ENCODE assay signal across 9 cellular contexts in the genomic region with DNA sequence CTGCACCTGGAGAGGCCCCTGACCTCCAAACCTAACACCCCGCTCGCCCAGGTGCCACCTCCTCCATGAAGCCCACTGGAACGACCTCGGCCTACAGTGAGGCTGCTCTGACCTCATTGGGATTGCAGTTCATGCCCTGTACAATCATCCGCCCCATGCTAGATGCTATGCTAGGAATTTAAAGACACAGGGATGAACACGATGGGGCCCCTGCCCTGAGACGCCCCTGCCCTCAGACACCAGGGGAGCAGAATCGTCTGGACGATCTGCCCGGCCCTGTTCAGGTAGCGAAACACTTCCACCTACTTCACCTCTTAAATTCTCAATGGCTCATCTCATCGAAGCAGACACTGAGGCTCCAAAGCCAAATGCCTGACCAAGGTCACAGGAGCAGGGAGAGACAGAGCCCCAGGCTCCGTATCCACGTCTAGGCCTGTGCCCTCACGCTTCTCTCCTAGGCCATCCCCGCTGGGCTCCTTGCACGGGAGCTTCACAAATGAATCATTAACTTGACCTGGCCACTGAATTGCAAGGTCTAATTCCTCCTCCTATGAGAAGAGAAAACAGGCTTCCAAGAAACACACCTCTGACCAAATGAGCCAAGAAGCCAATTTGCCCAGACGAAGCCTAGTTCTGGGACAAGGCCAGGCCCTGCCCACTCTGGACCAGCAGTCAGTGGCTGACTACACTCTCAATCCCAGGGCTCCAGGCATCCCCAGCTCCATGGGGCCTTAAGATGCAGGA. TPM values are rescaled to one million over a fixed set of nuclear protein-coding genes. Genes with fewer than 3 reads are reported as not detected.
DNase-seq lines count a peak whose midpoint lies in the region; ATAC-seq and TF ChIP-seq lines count a peak whose summit lies in the region.
"Had no signal": no experiment of that assay in that cellular context is flagged by ENCODE, and none has a peak within 500 bp of the region (broad histone marks: within the 10 kb centered on the region; RNA-seq: fewer than 3 reads in every experiment).

No MANE protein-coding gene starts in this region.

- POLR2A ChIA-PET in activated CD4-positive, alpha-beta T cell treated with anti-CD3 and anti-CD28 coated beads, Interleukin-2, amount 10 ng/mL, durations not matched to agents 7 days and 5 days (lab: Charles Lee) = no interaction called here

- H3K36me3 Mint-ChIP-seq in activated CD4-positive, alpha-beta T cell treated with anti-CD3 and anti-CD28 coated beads, Interleukin-2, amount 10 ng/mL, durations not matched to agents 7 days and 5 days (ENCODE audit: low read depth) = no peaks in the 10 kb centered on the region

- peak overlapping the region; percentile 20 to 96 for H2BK12ac ChIP-seq in mesenchymal stem cell (ENCODE audit: low read length in 2 of 2)

- no peak overlapping the region for H3K4me2 ChIP-seq in mesenchymal stem cell (ENCODE audit: low read length, poor library complexity, severe bottlenecking)

- no peak overlapping the region for H3K27ac Mint-ChIP-seq in activated CD4-positive, alpha-beta T cell treated with anti-CD3 and anti-CD28 coated beads, Interleukin-2, amount 10 ng/mL, durations not matched to agents 7 days and 5 days

- no peak overlapping the region for H2AFZ ChIP-seq in mesenchymal stem cell (ENCODE audit: low read depth, low read length)

- in situ Hi-C loops in brain microvascular endothelial cell (cut with HindIII; ENCODE audit: low pct_ligation_motif_present, low sequenced_read_pairs) = no loop called here

- H3K27me3 ChIP-seq in brain microvascular endothelial cell (replicated peaks) = no peaks in the 10 kb centered on the region
- H3K27me3 ChIP-seq in mesenchymal stem cell (ENCODE audit: control insufficient read depth in 1 of 2, insufficient read depth in 1 of 2, low read length in 2 of 2) = no peaks in the 10 kb centered on the region
- H3K27me3 ChIP-seq: gastrocnemius medialis had no signal

- ATAC-seq in GM18873 (IDR thresholded peaks at IDR 0.05; ENCODE audit: low FRiP score, unreplicated experiment) = no peak
- no peak for ATAC-seq in HG02870 (IDR thresholded peaks at IDR 0.05; ENCODE audit: unreplicated experiment)
- no peak for ATAC-seq in GM18502 (IDR thresholded peaks at IDR 0.05; ENCODE audit: poor library complexity, unreplicated experiment)

- no peak for TF ChIP-seq CTCF in brain microvascular endothelial cell (IDR thresholded peaks at IDR 0.05; ENCODE audit: low read depth, low read length, missing control alignments)

- peak overlapping the region; percentile 22 for H2BK120ac ChIP-seq in mesenchymal stem cell (ENCODE audit: low read depth, low read length)

- H3K9me3 Mint-ChIP-seq in activated CD4-positive, alpha-beta T cell treated with anti-CD3 and anti-CD28 coated beads, Interleukin-2, amount 10 ng/mL, durations not matched to agents 7 days and 5 days = no peaks in the 10 kb centered on the region

- H3K9me3 ChIP-seq in mesenchymal stem cell (ENCODE audit: control insufficient read depth, low read length) = peaks cover 5% of the 10 kb centered on the region
- H3K9me3 ChIP-seq: gastrocnemius medialis had no signal

- DNase-seq in AG08396 (ENCODE audit: low spot score) (peak; percentile 51), HK-2 (ENCODE audit: unreplicated experiment) (peak; percentile 78), brain microvascular endothelial cell (peak; percentile 46), mesenchymal stem cell (peak; percentile 42)
- DNase-seq in activated CD4-positive, alpha-beta T cell treated with anti-CD3 and anti-CD28 coated beads, Interleukin-2, amount 10 ng/mL, durations not matched to agents 7 days and 5 days = no peak
- DNase-seq: gastrocnemius medialis had no signal

- peaks cover 12% of the 10 kb centered on the region for H3K79me1 ChIP-seq in mesenchymal stem cell (replicated peaks; ENCODE audit: low read length, poor library complexity, severe bottlenecking)

- H3K4me1 ChIP-seq in mesenchymal stem cell (ENCODE audit: control insufficient read depth, insufficient read depth, low read depth, low read length) = peaks cover 24% of the 10 kb centered on the region

- peak overlapping the region; percentile 52 for H4K8ac ChIP-seq in mesenchymal stem cell (ENCODE audit: low read length)

- peak overlapping the region; percentile 87 for H3K27ac ChIP-seq in brain microvascular endothelial cell
- H3K27ac ChIP-seq in mesenchymal stem cell (ENCODE audit: low read length, poor library complexity, severe bottlenecking) = peak overlapping the region; percentile 74

- no peaks in the 10 kb centered on the region for H3K27me3 Mint-ChIP-seq in activated CD4-positive, alpha-beta T cell treated with anti-CD3 and anti-CD28 coated beads, Interleukin-2, amount 10 ng/mL, durations not matched to agents 7 days and 5 days

- H3K4ac ChIP-seq in mesenchymal stem cell (ENCODE audit: low read depth in 1 of 2, low read length in 2 of 2) = peak overlapping the region; percentile 63 to 76

- H4K91ac ChIP-seq in mesenchymal stem cell (ENCODE audit: low read length) = peak overlapping the region; percentile 66

- peak overlapping the region in 1 of 2 experiments; percentile 79 for H3K14ac ChIP-seq in mesenchymal stem cell (ENCODE audit: low read length in 2 of 2)

- H2BK5ac ChIP-seq in mesenchymal stem cell (ENCODE audit: low read depth, low read length, poor library complexity, severe bottlenecking) = no peak overlapping the region

- H2BK15ac ChIP-seq in mesenchymal stem cell (ENCODE audit: low read depth, poor library complexity, severe bottlenecking) = no peak overlapping the region

- H2AK5ac ChIP-seq in mesenchymal stem cell (ENCODE audit: low read length, severe bottlenecking) = peak overlapping the region; percentile 57

- peak overlapping the region in 1 of 2 experiments; percentile 83 for H3K23ac ChIP-seq in mesenchymal stem cell (ENCODE audit: low read length in 2 of 2)

- peak overlapping the region; percentile 75 to 84 for H3K18ac ChIP-seq in mesenchymal stem cell (ENCODE audit: low read depth in 1 of 2, low read length in 2 of 2)

- H3K4me3 Mint-ChIP-seq in activated CD4-positive, alpha-beta T cell treated with anti-CD3 and anti-CD28 coated beads, Interleukin-2, amount 10 ng/mL, durations not matched to agents 7 days and 5 days = no peak overlapping the region

- 83% methylated on average over 18 of the region's 18 CpGs for WGBS in mesenchymal stem cell

- H3K9ac ChIP-seq in mesenchymal stem cell (ENCODE audit: low read length) = peak overlapping the region; percentile 64

- H3K36me3 ChIP-seq in brain microvascular endothelial cell (replicated peaks) (no peaks in the 10 kb centered on the region), mesenchymal stem cell (ENCODE audit: control insufficient read depth in 1 of 2, insufficient read depth in 2 of 2, low read depth in 1 of 2, low read length in 2 of 2) (no peaks in the 10 kb centered on the region)
- H3K36me3 ChIP-seq: gastrocnemius medialis had no signal

- H3K4me1 Mint-ChIP-seq in activated CD4-positive, alpha-beta T cell treated with anti-CD3 and anti-CD28 coated beads, Interleukin-2, amount 10 ng/mL, durations not matched to agents 7 days and 5 days = no peaks in the 10 kb centered on the region

- CTCF ChIA-PET in activated CD4-positive, alpha-beta T cell treated with anti-CD3 and anti-CD28 coated beads, Interleukin-2, amount 10 ng/mL, durations not matched to agents 7 days and 5 days (lab: Charles Lee) = no interaction called here

- no peak overlapping the region for H3K4me3 ChIP-seq in brain microvascular endothelial cell (ENCODE audit: low read depth, low read length)
- H3K4me3 ChIP-seq in mesenchymal stem cell (ENCODE audit: insufficient read depth in 1 of 2, low read depth in 1 of 2, low read length in 2 of 2) = no peak overlapping the region
- H3K4me3 ChIP-seq: gastrocnemius medialis had no signal

RNA-seq across cellular contexts. Expression of gene SCARB1, which starts 35.2 kb away (rescaled TPM):
- polyA plus RNA-seq in mesenchymal stem cell (2013, experiment 1 of 2) = 69.1 TPM
- 62.0 TPM for polyA plus RNA-seq in mesenchymal stem cell (2013, experiment 2 of 2)
- 1 to 10 TPM; 5.3 to 6.2 TPM for total RNA-seq in activated CD4-positive, alpha-beta T cell treated with anti-CD3 and anti-CD28 coated beads, Interleukin-2, amount 10 ng/mL, durations not matched to agents 7 days and 5 days
